Comparison of ENCODE assay signal across 11 cellular contexts in the genomic region with DNA sequence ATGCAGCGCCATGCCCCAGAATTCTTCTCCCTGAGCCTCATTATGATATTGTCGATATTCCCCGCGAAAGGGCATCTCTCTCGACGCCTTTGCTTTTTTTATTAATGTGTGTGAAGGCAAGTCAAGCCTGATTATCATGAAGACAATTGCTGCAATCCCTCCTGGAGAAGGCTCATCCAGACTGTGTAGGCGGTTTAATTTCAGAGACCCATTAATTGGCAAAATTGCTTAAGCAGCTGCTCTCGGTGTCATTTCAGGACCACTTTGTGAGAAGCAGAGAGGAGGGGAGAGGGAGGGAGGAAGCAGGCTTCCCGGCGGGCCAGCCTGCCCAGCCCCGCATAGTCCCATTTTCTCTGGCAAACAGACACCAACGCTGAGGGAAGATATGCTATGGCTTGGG.
"Had no signal": no experiment of that assay in that cellular context is flagged by ENCODE, and none has a peak within 500 bp of the region (broad histone marks: within the 10 kb centered on the region; RNA-seq: fewer than 3 reads in every experiment).

No MANE protein-coding gene starts in this region.

- H3K36me3 ChIP-seq: cardiac muscle cell, heart right ventricle, tibial artery, vagina had no signal

- H3K27ac ChIP-seq: cardiac muscle cell, heart right ventricle, tibial artery, vagina had no signal

- H3K4me3 ChIP-seq: cardiac muscle cell, heart right ventricle, smooth muscle cell, tibial artery, vagina had no signal

- H3K27me3 ChIP-seq: vagina had no signal

- H3K9me3 ChIP-seq: vagina had no signal

- ATAC-seq: heart right ventricle, right cardiac atrium had no signal

- DNase-seq: activated CD4-positive, alpha-beta memory T cell treated with anti-CD3 and anti-CD28 coated beads for 36 hours; activated CD8-positive, alpha-beta memory T cell treated with anti-CD3 and anti-CD28 coated beads, Interleukin-2, amount 50 U/mL, for 4 hours; activated naive CD4-positive, alpha-beta T cell; foreskin melanocyte; heart right ventricle; right cardiac atrium; T-helper 9 cell; tibial artery had no signal
